7 cellular contexts compared by ENCODE assay signal in the genomic region with DNA sequence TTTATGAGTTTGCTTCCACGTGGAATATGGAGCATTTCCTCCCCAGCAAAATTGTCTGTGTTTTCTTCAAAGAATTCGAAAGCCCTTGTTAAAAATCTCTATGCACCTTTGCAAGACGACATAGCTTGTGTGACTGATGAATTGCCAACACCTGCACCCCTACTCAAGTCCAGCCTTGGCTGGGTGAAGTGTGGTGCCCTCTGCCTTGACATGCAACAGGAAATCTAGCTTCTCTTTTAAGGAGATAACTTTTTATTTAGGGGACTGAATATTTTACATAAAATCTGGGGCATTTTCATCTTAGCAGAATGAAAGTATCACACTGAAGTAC. TPM values are rescaled to one million over a fixed set of nuclear protein-coding genes. Genes with fewer than 3 reads are reported as not detected.
A peak's percentile ranks its signal among the peaks of the same experiment; 100 is the strongest.
DNase-seq lines count a peak whose midpoint lies in the region; FAIRE-seq and TF ChIP-seq lines count a peak whose summit lies in the region.

No MANE protein-coding gene starts in this region.

- peak overlapping the region; percentile 94 for H3K27ac Mint-ChIP-seq in endodermal cell

- H3K4me3 Mint-ChIP-seq in endodermal cell: peak overlapping the region; percentile 81

- H3K27me3 ChIP-seq in endodermal cell (ENCODE audit: control insufficient read depth, insufficient read depth, low read length, poor library complexity, severe bottlenecking) (no peaks in the 10 kb centered on the region), neuron (ENCODE audit: insufficient read depth, low read length) (no peaks in the 10 kb centered on the region)

- FAIRE-seq in GM12891 (lab: Jason Lieb, UNC) (peak; percentile 76), RCC 7860 (lab: Jason Lieb, UNC) (no peak)

- H3K9ac ChIP-seq in endodermal cell (ENCODE audit: extremely low read depth, low read length, poor library complexity, severe bottlenecking): peak overlapping the region; percentile 69

- BruUV-seq in OCI-LY7 (replicated peaks; lab: Mats Ljungman, UMichigan): TSS peak; percentile 66

- H4K20me1 ChIP-seq in OCI-LY7 (ENCODE audit: insufficient read depth, low read length): peaks cover 34% of the 10 kb centered on the region

- peak overlapping the region; percentile 79; the same call in 1 of the 2 replicates for H2AFZ ChIP-seq in OCI-LY7 (ENCODE audit: low read length)
- H2AFZ ChIP-seq in neuron (ENCODE audit: low read depth, low read length): peak overlapping the region; percentile 97

- peak overlapping the region; percentile 89 for H3K4me2 ChIP-seq in OCI-LY7 (ENCODE audit: low read length)

- H3K79me2 ChIP-seq in OCI-LY7 (ENCODE audit: insufficient read depth, low read depth, low read length): peaks cover 60% of the 10 kb centered on the region

- peaks cover 28% of the 10 kb centered on the region for H3K4me1 ChIP-seq in OCI-LY7 (ENCODE audit: insufficient read depth, low read length, poor library complexity, severe bottlenecking)
- H3K4me1 ChIP-seq in endodermal cell (ENCODE audit: control insufficient read depth, insufficient read depth, low read length): no peaks in the 10 kb centered on the region
- peaks cover 22% of the 10 kb centered on the region for H3K4me1 ChIP-seq in neuron (ENCODE audit: insufficient read depth, low read length)

- H3K36me3 ChIP-seq in OCI-LY7 (ENCODE audit: insufficient read depth, low read length) (0 out of 2 replicates have a peak, but pooled peaks cover 3% of the 10 kb centered on the region), endodermal cell (ENCODE audit: control insufficient read depth, insufficient read depth, low read length) (no peaks in the 10 kb centered on the region), neuron (ENCODE audit: insufficient read depth, low read length) (no peaks in the 10 kb centered on the region)

- TF ChIP-seq CTCF in OCI-LY7 (conservative IDR thresholded peaks at IDR 0.05; ENCODE audit: low read length): 0 out of 2 replicates have a peak, but pooled peaks have one; percentile 5
- no peak for TF ChIP-seq CTCF in endodermal cell (conservative IDR thresholded peaks at IDR 0.05)
- TF ChIP-seq CTCF in GM10266 (IDR thresholded peaks at IDR 0.05; ENCODE audit: control insufficient read depth, insufficient read depth, low read depth, missing control alignments): no peak

- H3K36me3 Mint-ChIP-seq in endodermal cell (ENCODE audit: low read depth): no peaks in the 10 kb centered on the region

- peaks cover 16% of the 10 kb centered on the region for H3K27me3 Mint-ChIP-seq in endodermal cell (ENCODE audit: insufficient read depth)

- no peak for TF ChIP-seq POLR2A in GM12891 (IDR thresholded peaks at IDR 0.05; ENCODE audit: low read depth, low read length)

- POLR2A ChIA-PET in OCI-LY7 (lab: Charles Lee): interaction anchor here (0.5 to 1.6 kb wide), 13 partner anchors 11 to 1455 kb away, joined by 3 to 7 read pairs (median 3); no protein-coding TSS in a partner anchor

- no peaks in the 10 kb centered on the region for H3K9me3 ChIP-seq in OCI-LY7 (ENCODE audit: low read length)
- H3K9me3 ChIP-seq in endodermal cell (ENCODE audit: control insufficient read depth, low read length): no peaks in the 10 kb centered on the region
- H3K9me3 ChIP-seq in neuron (ENCODE audit: low read length): no peaks in the 10 kb centered on the region

- 0% methylated on average over 2 to 3 of the region's 3 CpGs for WGBS in endodermal cell (ENCODE audit: insufficient coverage in 1 of 2, insufficient read length in 1 of 2), 2 experiments

- DNase-seq in GM12891 (ENCODE audit: insufficient read length, low spot score) (no peak), OCI-LY7 (ENCODE audit: low spot score) (peak; percentile 69), endodermal cell (peak; percentile 59), GDM1 (lab: John Stamatoyannopoulos, UW) (no peak), RCC 7860 (ENCODE audit: low spot score) (no peak), GM10266 (ENCODE audit: extremely low spot score) (no peak)

- intact Hi-C loops in OCI-LY7 (cut with micrococcal nuclease; ENCODE audit: unreplicated experiment): loop anchor here (2.0 to 5.0 kb wide), 3 partner anchors 75 to 234 kb away; no protein-coding TSS in a partner anchor

- peaks cover 27% of the 10 kb centered on the region for H3K4me1 Mint-ChIP-seq in endodermal cell

- peak overlapping the region; percentile 88 for H3K4me3 ChIP-seq in OCI-LY7 (ENCODE audit: low read depth, low read length, poor library complexity, severe bottlenecking)
- peak overlapping the region; percentile 88 for H3K4me3 ChIP-seq in endodermal cell (ENCODE audit: low read length)
- peak overlapping the region; percentile 92 for H3K4me3 ChIP-seq in neuron (ENCODE audit: low read length)

- no peaks in the 10 kb centered on the region for H3K9me2 ChIP-seq in OCI-LY7 (ENCODE audit: insufficient read depth, low read length)

- CTCF ChIA-PET in OCI-LY7 (lab: Charles Lee; ENCODE audit: unreplicated experiment): interaction anchor here (0.6 to 1.0 kb wide), 2 partner anchors 122 to 695 kb away, joined by 3 to 4 read pairs; no protein-coding TSS in a partner anchor

- H3K9me3 Mint-ChIP-seq in endodermal cell: no peaks in the 10 kb centered on the region

- H3K27ac ChIP-seq in OCI-LY7 (ENCODE audit: low read depth, low read length, poor library complexity, severe bottlenecking) (peak overlapping the region; percentile 80), endodermal cell (ENCODE audit: low read depth, low read length) (no peak overlapping the region)

TF ChIP-seq in GM12891, 5 proteins besides CTCF, POLR2A, EP300 and RAD21:
- TF ChIP-seq POLR2AphosphoS5 (IDR thresholded peaks at IDR 0.05; ENCODE audit: low read depth, low read length): no peak
- TF ChIP-seq PAX5 (IDR thresholded peaks at IDR 0.05; ENCODE audit: insufficient read depth, low read length, severe bottlenecking): no peak
- no peak for TF ChIP-seq TAF1 (IDR thresholded peaks at IDR 0.05; ENCODE audit: low read depth, low read length)
- TF ChIP-seq SPI1 (IDR thresholded peaks at IDR 0.05; ENCODE audit: low read depth, low read length): no peak
- TF ChIP-seq POU2F2 (IDR thresholded peaks at IDR 0.05; ENCODE audit: low read depth, low read length): no peak

RNA-seq across cellular contexts. Expression of gene HMG20A, which starts 0.6 kb away (rescaled TPM):
- 28.8 TPM for polyA plus RNA-seq in GM12891 (2012; ENCODE audit: low read depth, missing spikeins)
- 29.1 and 34.1 TPM in 2 replicates for total RNA-seq in OCI-LY7 (2014; rRNA removed; shearing (Covaris generic))
- total RNA-seq in OCI-LY7 (2022): 49.9 and 55.6 TPM in 2 replicates
- 10 to 100 TPM; 49.8 to 58.2 TPM for total RNA-seq in endodermal cell
- polyA plus RNA-seq in endodermal cell (2013, experiment 1 of 2): 45.3 TPM
- 49.7 TPM for polyA plus RNA-seq in endodermal cell (2013, experiment 2 of 2)

RNA-seq across cellular contexts. Expression of gene PEAK1, which starts 1.4 kb away (rescaled TPM):
- 5.9 TPM for polyA plus RNA-seq in GM12891 (2012; ENCODE audit: low read depth, missing spikeins)
- 6.0 and 8.9 TPM in 2 replicates for total RNA-seq in OCI-LY7 (2014; rRNA removed; shearing (Covaris generic))
- total RNA-seq in OCI-LY7 (2022): 10.8 and 12.6 TPM in 2 replicates
- 10 to 100 TPM; 25.4 to 38.4 TPM for total RNA-seq in endodermal cell
- 15.0 TPM for polyA plus RNA-seq in endodermal cell (2013, experiment 1 of 2)
- 16.6 TPM for polyA plus RNA-seq in endodermal cell (2013, experiment 2 of 2)

Comparison
In these comparisons a context has a peak if more than half of its experiments do, and no peak if none do; other contexts are left out.
1. DNase-seq: peak in OCI-LY7 (single experiment) and endodermal cell (single experiment); none in GM12891 (single experiment), GDM1 (single experiment), RCC 7860 (single experiment) and GM10266 (single experiment).
2. Peak in every context shown above with its lines, with median percentiles within 50 percentile points of each other: H3K4me3 ChIP-seq.